ENCODE assay signal across 10 cellular contexts in the genomic region with DNA sequence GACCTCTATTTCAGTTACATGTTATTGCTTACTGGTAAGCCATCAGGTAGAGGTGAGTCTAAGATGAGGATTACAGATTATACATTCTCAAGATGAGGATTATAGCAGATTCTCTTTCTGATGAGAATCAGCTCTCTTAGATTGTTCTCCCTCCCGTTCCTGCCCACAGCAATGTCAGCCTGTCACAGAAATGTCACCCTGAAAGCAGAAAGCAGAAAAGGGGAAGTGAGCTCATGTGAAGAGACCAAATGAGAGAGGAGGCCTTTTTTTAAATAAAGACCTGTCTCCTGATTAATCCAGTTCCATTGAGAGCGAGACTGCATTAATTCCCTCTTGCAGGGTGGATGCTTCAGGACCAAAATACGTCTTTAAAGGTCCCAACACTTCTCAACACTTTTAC.
DNase-seq lines count a peak whose midpoint lies in the region; ATAC-seq and TF ChIP-seq lines count a peak whose summit lies in the region.
"Had no signal": no experiment of that assay in that cellular context is flagged by ENCODE, and none has a peak within 500 bp of the region (broad histone marks: within the 10 kb centered on the region; RNA-seq: fewer than 3 reads in every experiment).

No MANE protein-coding gene starts in this region.

- ATAC-seq in GM21360 (IDR thresholded peaks at IDR 0.05; ENCODE audit: unreplicated experiment) (peak; percentile 95), HG03103 (IDR thresholded peaks at IDR 0.05; ENCODE audit: low read depth, unreplicated experiment) (peak; percentile 97)
- ATAC-seq in activated T-cell treated with anti-CD3 and anti-CD28 coated beads, Interleukin-2, amount 50 U/mL, for 72 hours (replicated peaks in 1 of 2) = no peak

- H3K4me3 Mint-ChIP-seq in activated T-cell treated with anti-CD3 and anti-CD28 coated beads, Interleukin-2, amount 50 U/mL, for 72 hours = no peak overlapping the region
- no peak overlapping the region for H3K4me3 Mint-ChIP-seq in activated T-cell treated with anti-CD3 and anti-CD28 coated beads, Interleukin-2, amount 50 U/mL, for 24 hours
- H3K4me3 Mint-ChIP-seq: T-helper 1 cell treated with Interleukin-12 subunit alpha and Interleukin-12 subunit beta and Interleukin-4 antibody, amounts not matched to agents 30 μg/mL and 1 μg/mL, for 36 hours had no signal

- H3K9me3 Mint-ChIP-seq in activated T-cell treated with anti-CD3 and anti-CD28 coated beads, Interleukin-2, amount 50 U/mL, for 72 hours = no peaks in the 10 kb centered on the region
- peaks cover 6% of the 10 kb centered on the region for H3K9me3 Mint-ChIP-seq in activated T-cell treated with anti-CD3 and anti-CD28 coated beads, Interleukin-2, amount 50 U/mL, for 24 hours
- H3K9me3 Mint-ChIP-seq: T-helper 1 cell treated with Interleukin-12 subunit alpha and Interleukin-12 subunit beta and Interleukin-4 antibody, amounts not matched to agents 30 μg/mL and 1 μg/mL, for 36 hours had no signal

- DNase-seq in GM12865 (ENCODE audit: low read depth) = peak; percentile 59
- peak; percentile 83 for DNase-seq in OCI-M1 (lab: John Stamatoyannopoulos, UW)
- no peak for DNase-seq in activated T-cell treated with anti-CD3 and anti-CD28 coated beads, Interleukin-2, amount 50 U/mL, for 72 hours
- DNase-seq in ascending aorta (ENCODE audit: low spot score in 2 of 2) = no peak
- no peak for DNase-seq in COLO829 (ENCODE audit: low spot score)
- no peak for DNase-seq in activated T-cell treated with anti-CD3 and anti-CD28 coated beads, Interleukin-2, amount 50 U/mL, for 24 hours
- DNase-seq: activated gamma-delta T cell treated with Interleukin-2 at 50 U/mL for 16 hours had no signal

- no peak overlapping the region for H3K4me3 ChIP-seq in GM12865 (ENCODE audit: low read depth, low read length)
- H3K4me3 ChIP-seq in ascending aorta = no peak overlapping the region

- intact Hi-C loops in ascending aorta (cut with DNase I) = no loop called here

- H3K27me3 ChIP-seq in ascending aorta = no peaks in the 10 kb centered on the region

- no peaks in the 10 kb centered on the region for H3K4me1 ChIP-seq in ascending aorta

- H3K4me1 Mint-ChIP-seq in activated T-cell treated with anti-CD3 and anti-CD28 coated beads, Interleukin-2, amount 50 U/mL, for 72 hours (ENCODE audit: low read depth) = no peaks in the 10 kb centered on the region
- H3K4me1 Mint-ChIP-seq in activated T-cell treated with anti-CD3 and anti-CD28 coated beads, Interleukin-2, amount 50 U/mL, for 24 hours (ENCODE audit: low read depth) = no peaks in the 10 kb centered on the region

- H3K36me3 ChIP-seq in ascending aorta = no peaks in the 10 kb centered on the region

- no peaks in the 10 kb centered on the region for H3K27me3 Mint-ChIP-seq in activated T-cell treated with anti-CD3 and anti-CD28 coated beads, Interleukin-2, amount 50 U/mL, for 72 hours (ENCODE audit: low read depth)
- H3K27me3 Mint-ChIP-seq in activated T-cell treated with anti-CD3 and anti-CD28 coated beads, Interleukin-2, amount 50 U/mL, for 24 hours = no peaks in the 10 kb centered on the region

- no peak overlapping the region for H3K27ac Mint-ChIP-seq in activated T-cell treated with anti-CD3 and anti-CD28 coated beads, Interleukin-2, amount 50 U/mL, for 72 hours
- H3K27ac Mint-ChIP-seq in activated T-cell treated with anti-CD3 and anti-CD28 coated beads, Interleukin-2, amount 50 U/mL, for 24 hours = no peak overlapping the region
- H3K27ac Mint-ChIP-seq: T-helper 1 cell treated with Interleukin-12 subunit alpha and Interleukin-12 subunit beta and Interleukin-4 antibody, amounts not matched to agents 30 μg/mL and 1 μg/mL, for 36 hours had no signal

- H3K36me3 Mint-ChIP-seq in activated T-cell treated with anti-CD3 and anti-CD28 coated beads, Interleukin-2, amount 50 U/mL, for 72 hours (ENCODE audit: insufficient read depth in 2 of 2) = no peaks in the 10 kb centered on the region
- H3K36me3 Mint-ChIP-seq in activated T-cell treated with anti-CD3 and anti-CD28 coated beads, Interleukin-2, amount 50 U/mL, for 24 hours (ENCODE audit: low read depth) = no peaks in the 10 kb centered on the region

- peaks cover 0 to 4% of the 10 kb centered on the region in 2 donors for H3K9me3 ChIP-seq in ascending aorta

- no peak overlapping the region for H3K27ac ChIP-seq in ascending aorta

- TF ChIP-seq CTCF in GM12865 (IDR thresholded peaks at IDR 0.05; ENCODE audit: insufficient read depth, low read depth, low read length, missing control alignments) = no peak
- TF ChIP-seq CTCF in ascending aorta (IDR thresholded peaks at IDR 0.05) = no peak

Comparison
In these comparisons a context has a peak if more than half of its experiments do, and no peak if none do; other contexts are left out.
1. DNase-seq: peak in GM12865 (single experiment) and OCI-M1 (single experiment); none in activated T-cell treated with anti-CD3 and anti-CD28 coated beads, Interleukin-2, amount 50 U/mL, for 72 hours (0 of 2), ascending aorta (0 of 2), COLO829 (single experiment) and activated T-cell treated with anti-CD3 and anti-CD28 coated beads, Interleukin-2, amount 50 U/mL, for 24 hours (single experiment).
2. ATAC-seq: peak in GM21360 (single experiment) and HG03103 (single experiment); none in activated T-cell treated with anti-CD3 and anti-CD28 coated beads, Interleukin-2, amount 50 U/mL, for 72 hours (0 of 2).